ENCODE assay signal across 14 cellular contexts in the genomic region with DNA sequence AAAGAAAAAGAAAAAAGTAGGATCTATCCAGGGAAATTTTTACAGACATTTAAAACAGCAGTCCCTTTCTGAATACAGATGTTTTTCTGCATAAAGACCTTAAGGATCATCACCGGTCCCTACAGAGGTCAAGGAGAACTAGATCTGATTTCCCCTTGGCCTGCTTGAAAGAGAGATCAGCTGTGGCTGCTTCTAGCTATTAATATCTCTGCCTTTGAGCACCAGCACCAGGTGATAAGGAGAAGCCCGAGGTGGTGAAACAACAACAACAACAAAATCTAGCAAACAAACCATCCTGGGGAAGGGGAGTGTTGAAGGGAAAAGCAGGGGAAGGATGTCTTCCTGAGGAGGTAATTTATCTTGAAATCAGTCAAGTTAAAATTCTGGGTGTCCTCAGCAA. TPM values are rescaled to one million over a fixed set of nuclear protein-coding genes. Genes with fewer than 3 reads are reported as not detected.
DNase-seq lines count a peak whose midpoint lies in the region; ATAC-seq lines count a peak whose summit lies in the region.
"Had no signal": no experiment of that assay in that cellular context is flagged by ENCODE, and none has a peak within 500 bp of the region (broad histone marks: within the 10 kb centered on the region; RNA-seq: fewer than 3 reads in every experiment).

No MANE protein-coding gene starts in this region.

- H3K4me1 ChIP-seq in SJSA1 (replicated peaks): peaks cover 24% of the 10 kb centered on the region
- H3K4me1 ChIP-seq: BE2C had no signal

- in situ Hi-C loops in ACHN (cut with HindIII; ENCODE audit: low pct_ligation_motif_present, low pct_unique_long_range_greater_than_20kb, low sequenced_read_pairs): no loop called here

- H3K36me3 ChIP-seq in SJSA1: no peaks in the 10 kb centered on the region
- H3K36me3 ChIP-seq: BE2C, MG63 had no signal

- ATAC-seq in GM18499 (IDR thresholded peaks at IDR 0.05; ENCODE audit: insufficient read depth, unreplicated experiment) (peak; percentile 3), GM19467 (IDR thresholded peaks at IDR 0.05; ENCODE audit: unreplicated experiment) (peak; percentile 23), HG02981 (IDR thresholded peaks at IDR 0.05; ENCODE audit: unreplicated experiment) (peak; percentile 23)

- no peaks in the 10 kb centered on the region for H3K27me3 ChIP-seq in SJSA1 (replicated peaks)
- H3K27me3 ChIP-seq: BE2C, MG63 had no signal

- no peak overlapping the region for H3K4me3 ChIP-seq in SJSA1
- H3K4me3 ChIP-seq: MG63 had no signal

- H3K27ac ChIP-seq in SJSA1: peak overlapping the region; percentile 59

- DNase-seq in SJSA1 (ENCODE audit: low read depth in 1 of 2, low spot score in 2 of 2) (no peak), DMS79 treated with DMSO at 0.1 percent for 48 hours (lab: John Stamatoyannopoulos, UW) (no peak), cerebellar nuclear complex (lab: John Stamatoyannopoulos, UW) (no peak), ACHN (no peak)
- no peak for DNase-seq in activated CD8-positive, alpha-beta memory T cell treated with anti-CD3 and anti-CD28 coated beads, Interleukin-2, amount 50 U/mL, for 48 hours
- DNase-seq: activated CD4-positive, alpha-beta T cell treated with anti-CD3 and anti-CD28 coated beads, Interleukin-2, amount 10 ng/mL, durations not matched to agents 24 days and 14 days; activated naive CD4-positive, alpha-beta T cell; BE2C; foreskin fibroblast; NCI-H526 treated with DMSO at 0.1 percent for 48 hours had no signal

- no peaks in the 10 kb centered on the region for H3K9me3 ChIP-seq in SJSA1 (replicated peaks)
- H3K9me3 ChIP-seq: BE2C, MG63 had no signal

RNA-seq across cellular contexts. Expression of a gene that starts 42.1 kb away (rescaled TPM):
- total RNA-seq in SJSA1 (2014; rRNA removed; shearing (Covaris generic)): not detected in 2 replicates
- total RNA-seq: activated CD4-positive, alpha-beta T cell treated with anti-CD3 and anti-CD28 coated beads, Interleukin-2, amount 10 ng/mL, durations not matched to agents 24 days and 14 days had no signal
